1 cellular context compared by ENCODE assay signal in the genomic region with DNA sequence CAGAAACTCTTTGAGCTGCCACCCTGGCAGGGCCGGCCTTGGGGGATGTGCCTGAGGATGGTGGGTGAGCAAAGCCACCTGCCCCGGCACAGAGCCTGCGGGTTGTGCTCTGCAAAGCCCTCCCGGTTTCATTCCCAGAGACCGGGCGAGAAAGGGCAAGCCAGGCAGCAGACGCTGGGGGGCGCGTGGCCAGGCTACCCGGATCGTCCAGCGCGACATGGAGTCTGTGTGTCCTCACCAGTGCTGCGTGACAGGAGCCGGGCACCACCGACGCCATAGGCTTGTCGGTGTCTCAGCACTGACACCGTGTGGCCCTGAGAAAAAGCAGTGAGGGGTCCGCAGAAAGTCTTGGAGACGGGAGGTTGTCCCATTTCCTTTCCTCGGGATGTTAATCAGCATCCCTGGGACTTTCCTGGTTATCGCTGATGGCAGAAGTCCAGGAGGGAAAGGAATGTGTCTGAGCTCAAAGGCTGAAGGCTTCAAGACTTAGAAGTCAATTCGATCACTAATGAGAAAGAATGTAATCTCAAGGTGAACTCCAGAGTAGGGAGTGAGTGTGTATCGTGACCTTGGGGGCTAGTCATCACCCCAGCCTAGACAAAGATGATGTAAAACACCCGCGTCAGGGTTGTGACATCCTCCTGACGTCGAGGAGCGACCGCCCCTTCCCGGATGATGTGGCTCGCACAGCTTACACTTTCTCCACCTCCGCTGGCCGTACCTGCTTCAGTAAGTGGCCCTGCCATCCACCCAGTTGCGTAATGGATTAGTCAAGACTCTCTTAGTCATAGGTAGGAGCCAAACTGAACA.
A peak's percentile ranks its signal among the peaks of the same experiment; 100 is the strongest.
TF ChIP-seq lines count a peak whose summit lies in the region.

No MANE protein-coding gene starts in this region.

TF ChIP-seq in HepG2, 621 proteins besides CTCF, POLR2A, EP300 and RAD21 (continued from another document and continues in another):
- TF ChIP-seq, protein P1, sequence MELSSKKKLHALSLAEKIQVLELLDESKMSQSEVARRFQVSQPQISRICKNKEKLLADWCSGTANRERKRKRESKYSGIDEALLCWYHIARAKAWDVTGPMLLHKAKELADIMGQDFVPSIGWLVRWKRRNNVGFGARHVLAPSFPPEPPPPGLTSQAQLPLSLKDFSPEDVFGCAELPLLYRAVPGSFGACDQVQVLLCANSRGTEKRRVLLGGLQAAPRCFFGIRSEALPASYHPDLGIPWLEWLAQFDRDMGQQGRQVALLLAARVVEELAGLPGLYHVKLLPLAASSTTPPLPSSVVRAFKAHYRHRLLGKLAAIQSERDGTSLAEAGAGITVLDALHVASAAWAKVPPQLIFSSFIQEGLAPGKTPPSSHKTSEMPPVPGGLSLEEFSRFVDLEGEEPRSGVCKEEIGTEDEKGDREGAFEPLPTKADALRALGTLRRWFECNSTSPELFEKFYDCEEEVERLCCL (CRISPR knock-in tag; IDR thresholded peaks at IDR 0.05; ENCODE audit: borderline replicate concordance) = no peak
- TF ChIP-seq MXD4 (CRISPR knock-in tag; IDR thresholded peaks at IDR 0.05) = peak; percentile 64; the same call in 1 of the 2 replicates
- no peak for TF ChIP-seq HNRNPH1 (optimal IDR thresholded peaks at IDR 0.05; ENCODE audit: low read depth, low read length)
- 0 out of 2 replicates have a peak, but pooled peaks have one; percentile 48 for TF ChIP-seq BRF2 (CRISPR knock-in tag; IDR thresholded peaks at IDR 0.05)
- TF ChIP-seq ZNF317 (CRISPR knock-in tag; IDR thresholded peaks at IDR 0.05) = 0 out of 2 replicates have a peak, but pooled peaks have one; percentile 28
- TF ChIP-seq, protein P2, sequence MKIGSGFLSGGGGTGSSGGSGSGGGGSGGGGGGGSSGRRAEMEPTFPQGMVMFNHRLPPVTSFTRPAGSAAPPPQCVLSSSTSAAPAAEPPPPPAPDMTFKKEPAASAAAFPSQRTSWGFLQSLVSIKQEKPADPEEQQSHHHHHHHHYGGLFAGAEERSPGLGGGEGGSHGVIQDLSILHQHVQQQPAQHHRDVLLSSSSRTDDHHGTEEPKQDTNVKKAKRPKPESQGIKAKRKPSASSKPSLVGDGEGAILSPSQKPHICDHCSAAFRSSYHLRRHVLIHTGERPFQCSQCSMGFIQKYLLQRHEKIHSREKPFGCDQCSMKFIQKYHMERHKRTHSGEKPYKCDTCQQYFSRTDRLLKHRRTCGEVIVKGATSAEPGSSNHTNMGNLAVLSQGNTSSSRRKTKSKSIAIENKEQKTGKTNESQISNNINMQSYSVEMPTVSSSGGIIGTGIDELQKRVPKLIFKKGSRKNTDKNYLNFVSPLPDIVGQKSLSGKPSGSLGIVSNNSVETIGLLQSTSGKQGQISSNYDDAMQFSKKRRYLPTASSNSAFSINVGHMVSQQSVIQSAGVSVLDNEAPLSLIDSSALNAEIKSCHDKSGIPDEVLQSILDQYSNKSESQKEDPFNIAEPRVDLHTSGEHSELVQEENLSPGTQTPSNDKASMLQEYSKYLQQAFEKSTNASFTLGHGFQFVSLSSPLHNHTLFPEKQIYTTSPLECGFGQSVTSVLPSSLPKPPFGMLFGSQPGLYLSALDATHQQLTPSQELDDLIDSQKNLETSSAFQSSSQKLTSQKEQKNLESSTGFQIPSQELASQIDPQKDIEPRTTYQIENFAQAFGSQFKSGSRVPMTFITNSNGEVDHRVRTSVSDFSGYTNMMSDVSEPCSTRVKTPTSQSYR (CRISPR knock-in tag; IDR thresholded peaks at IDR 0.05; ENCODE audit: borderline replicate concordance) = no peak
- TF ChIP-seq ZNF644 (CRISPR knock-in tag; IDR thresholded peaks at IDR 0.05; ENCODE audit: low read depth) = peak; percentile 93
- TF ChIP-seq, protein P3, sequence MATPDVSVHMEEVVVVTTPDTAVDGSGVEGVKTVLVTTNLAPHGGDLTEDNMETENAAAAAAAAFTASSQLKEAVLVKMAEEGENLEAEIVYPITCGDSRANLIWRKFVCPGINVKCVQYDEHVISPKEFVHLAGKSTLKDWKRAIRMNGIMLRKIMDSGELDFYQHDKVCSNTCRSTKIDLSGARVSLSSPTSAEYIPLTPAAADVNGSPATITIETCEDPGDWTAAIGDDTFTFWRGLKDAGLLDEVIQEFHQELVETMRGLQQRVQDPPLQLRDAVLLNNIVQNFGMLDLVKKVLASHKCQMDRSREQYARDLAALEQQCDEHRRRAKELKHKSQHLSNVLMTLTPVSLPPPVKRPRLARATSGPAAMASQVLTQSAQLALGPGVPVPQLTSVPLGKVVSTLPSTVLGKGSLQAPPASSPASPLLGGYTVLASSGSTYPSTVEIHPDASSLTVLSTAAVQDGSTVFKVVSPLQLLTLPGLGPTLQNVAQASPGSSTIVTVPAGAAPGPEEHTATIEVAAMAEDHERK (CRISPR knock-in tag; IDR thresholded peaks at IDR 0.05; ENCODE audit: low read depth) = no peak
- no peak; the same call in 1 of the 2 replicates for TF ChIP-seq ZMYM3 (CRISPR knock-in tag; IDR thresholded peaks at IDR 0.05)
- TF ChIP-seq ZNF564 (CRISPR knock-in tag; IDR thresholded peaks at IDR 0.05) = peak; percentile 67; the same call in 1 of the 2 replicates
- peak; percentile 8; the same call in 1 of the 2 replicates for TF ChIP-seq ZNF556 (CRISPR knock-in tag; IDR thresholded peaks at IDR 0.05; ENCODE audit: borderline replicate concordance)
- TF ChIP-seq, protein P4, sequence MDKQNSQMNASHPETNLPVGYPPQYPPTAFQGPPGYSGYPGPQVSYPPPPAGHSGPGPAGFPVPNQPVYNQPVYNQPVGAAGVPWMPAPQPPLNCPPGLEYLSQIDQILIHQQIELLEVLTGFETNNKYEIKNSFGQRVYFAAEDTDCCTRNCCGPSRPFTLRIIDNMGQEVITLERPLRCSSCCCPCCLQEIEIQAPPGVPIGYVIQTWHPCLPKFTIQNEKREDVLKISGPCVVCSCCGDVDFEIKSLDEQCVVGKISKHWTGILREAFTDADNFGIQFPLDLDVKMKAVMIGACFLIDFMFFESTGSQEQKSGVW (CRISPR knock-in tag; IDR thresholded peaks at IDR 0.05; ENCODE audit: borderline replicate concordance) = no peak
- TF ChIP-seq HBP1 (CRISPR knock-in tag; IDR thresholded peaks at IDR 0.05; ENCODE audit: low read depth) = 0 out of 2 replicates have a peak, but pooled peaks have one; percentile 20
- no peak for TF ChIP-seq FOXA3 (CRISPR knock-in tag; IDR thresholded peaks at IDR 0.05)
- 0 out of 2 replicates have a peak, but pooled peaks have one; percentile 69 for TF ChIP-seq MXD1 (CRISPR knock-in tag; IDR thresholded peaks at IDR 0.05)
- no peak for TF ChIP-seq ZNF180 (CRISPR knock-in tag; IDR thresholded peaks at IDR 0.05; ENCODE audit: borderline replicate concordance, low read depth)
- TF ChIP-seq RXRB (CRISPR knock-in tag; IDR thresholded peaks at IDR 0.05; ENCODE audit: borderline replicate concordance) = 0 out of 2 replicates have a peak, but pooled peaks have one; percentile 15
- TF ChIP-seq, protein P5, sequence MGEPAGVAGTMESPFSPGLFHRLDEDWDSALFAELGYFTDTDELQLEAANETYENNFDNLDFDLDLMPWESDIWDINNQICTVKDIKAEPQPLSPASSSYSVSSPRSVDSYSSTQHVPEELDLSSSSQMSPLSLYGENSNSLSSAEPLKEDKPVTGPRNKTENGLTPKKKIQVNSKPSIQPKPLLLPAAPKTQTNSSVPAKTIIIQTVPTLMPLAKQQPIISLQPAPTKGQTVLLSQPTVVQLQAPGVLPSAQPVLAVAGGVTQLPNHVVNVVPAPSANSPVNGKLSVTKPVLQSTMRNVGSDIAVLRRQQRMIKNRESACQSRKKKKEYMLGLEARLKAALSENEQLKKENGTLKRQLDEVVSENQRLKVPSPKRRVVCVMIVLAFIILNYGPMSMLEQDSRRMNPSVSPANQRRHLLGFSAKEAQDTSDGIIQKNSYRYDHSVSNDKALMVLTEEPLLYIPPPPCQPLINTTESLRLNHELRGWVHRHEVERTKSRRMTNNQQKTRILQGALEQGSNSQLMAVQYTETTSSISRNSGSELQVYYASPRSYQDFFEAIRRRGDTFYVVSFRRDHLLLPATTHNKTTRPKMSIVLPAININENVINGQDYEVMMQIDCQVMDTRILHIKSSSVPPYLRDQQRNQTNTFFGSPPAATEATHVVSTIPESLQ (CRISPR knock-in tag; conservative IDR thresholded peaks at IDR 0.05) = no peak
- TF ChIP-seq KLF11 (CRISPR knock-in tag; IDR thresholded peaks at IDR 0.05) = no peak
- TF ChIP-seq NFE2L2 (IDR thresholded peaks at IDR 0.05; ENCODE audit: low read length) = no peak
- TF ChIP-seq, protein P6, sequence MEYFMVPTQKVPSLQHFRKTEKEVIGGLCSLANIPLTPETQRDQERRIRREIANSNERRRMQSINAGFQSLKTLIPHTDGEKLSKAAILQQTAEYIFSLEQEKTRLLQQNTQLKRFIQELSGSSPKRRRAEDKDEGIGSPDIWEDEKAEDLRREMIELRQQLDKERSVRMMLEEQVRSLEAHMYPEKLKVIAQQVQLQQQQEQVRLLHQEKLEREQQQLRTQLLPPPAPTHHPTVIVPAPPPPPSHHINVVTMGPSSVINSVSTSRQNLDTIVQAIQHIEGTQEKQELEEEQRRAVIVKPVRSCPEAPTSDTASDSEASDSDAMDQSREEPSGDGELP (IDR thresholded peaks at IDR 0.05; ENCODE audit: borderline replicate concordance, low read depth) = peak; percentile 28; the same call in 1 of the 2 replicates
- TF ChIP-seq NFKBIZ (CRISPR knock-in tag; IDR thresholded peaks at IDR 0.05) = no peak
- TF ChIP-seq ZNF747 (CRISPR knock-in tag; IDR thresholded peaks at IDR 0.05; ENCODE audit: borderline replicate concordance) = 0 out of 2 replicates have a peak, but pooled peaks have one; percentile 29
- peak; percentile 50; the same call in 1 of the 2 replicates for TF ChIP-seq SAP130 (CRISPR knock-in tag; IDR thresholded peaks at IDR 0.05; ENCODE audit: low read depth)
- no peak for TF ChIP-seq NR1H2 (CRISPR knock-in tag; IDR thresholded peaks at IDR 0.05; ENCODE audit: borderline replicate concordance, low read depth)
- TF ChIP-seq KDM6A (CRISPR knock-in tag; IDR thresholded peaks at IDR 0.05; ENCODE audit: low read depth) = no peak
- 0 out of 2 replicates have a peak, but pooled peaks have one; percentile 49 for TF ChIP-seq SIN3A (IDR thresholded peaks at IDR 0.05; ENCODE audit: borderline replicate concordance, low read depth, low read length)
- no peak for TF ChIP-seq XBP1 (CRISPR knock-in tag; IDR thresholded peaks at IDR 0.05)
- TF ChIP-seq RFXAP (CRISPR knock-in tag; IDR thresholded peaks at IDR 0.05; ENCODE audit: borderline replicate concordance) = no peak
- no peak for TF ChIP-seq ZNF607 (CRISPR knock-in tag; IDR thresholded peaks at IDR 0.05; ENCODE audit: borderline replicate concordance)
- TF ChIP-seq, protein P7, sequence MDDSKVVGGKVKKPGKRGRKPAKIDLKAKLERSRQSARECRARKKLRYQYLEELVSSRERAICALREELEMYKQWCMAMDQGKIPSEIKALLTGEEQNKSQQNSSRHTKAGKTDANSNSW (CRISPR knock-in tag; IDR thresholded peaks at IDR 0.05; ENCODE audit: borderline replicate concordance) = no peak
- no peak for TF ChIP-seq ARNTL (CRISPR knock-in tag; IDR thresholded peaks at IDR 0.05)
- TF ChIP-seq ZNF563 (CRISPR knock-in tag; IDR thresholded peaks at IDR 0.05) = peak; percentile 91
- TF ChIP-seq, protein P8, sequence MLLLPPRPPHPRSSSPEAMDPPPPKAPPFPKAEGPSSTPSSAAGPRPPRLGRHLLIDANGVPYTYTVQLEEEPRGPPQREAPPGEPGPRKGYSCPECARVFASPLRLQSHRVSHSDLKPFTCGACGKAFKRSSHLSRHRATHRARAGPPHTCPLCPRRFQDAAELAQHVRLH (CRISPR knock-in tag; IDR thresholded peaks at IDR 0.05; ENCODE audit: borderline replicate concordance, low read depth) = peak; percentile 32; the same call in 1 of the 2 replicates
- TF ChIP-seq HINFP (CRISPR knock-in tag; IDR thresholded peaks at IDR 0.05; ENCODE audit: low read depth) = 0 out of 2 replicates have a peak, but pooled peaks have one; percentile 13
- TF ChIP-seq ZEB1 (IDR thresholded peaks at IDR 0.05; ENCODE audit: insufficient replicate concordance, low read depth) = peak; percentile 11
- TF ChIP-seq ZFYVE20 (CRISPR knock-in tag; IDR thresholded peaks at IDR 0.05; ENCODE audit: borderline replicate concordance, low read depth) = no peak
- TF ChIP-seq KMT2B (CRISPR knock-in tag; IDR thresholded peaks at IDR 0.05) = 0 out of 2 replicates have a peak, but pooled peaks have one; percentile 26
- TF ChIP-seq ZNF230 (CRISPR knock-in tag; IDR thresholded peaks at IDR 0.05) = 0 out of 2 replicates have a peak, but pooled peaks have one; percentile 57
- TF ChIP-seq SMARCE1 (IDR thresholded peaks at IDR 0.05; ENCODE audit: borderline replicate concordance) = no peak
- peak; percentile 65; the same call in 1 of the 2 replicates for TF ChIP-seq ZNF777 (CRISPR knock-in tag; IDR thresholded peaks at IDR 0.05)
- TF ChIP-seq ZNF672 (CRISPR knock-in tag; IDR thresholded peaks at IDR 0.05) = no peak
- no peak for TF ChIP-seq CHCHD3 (CRISPR knock-in tag; IDR thresholded peaks at IDR 0.05)
- no peak for TF ChIP-seq ZNF44 (CRISPR knock-in tag; IDR thresholded peaks at IDR 0.05)
- TF ChIP-seq REPIN1 (CRISPR knock-in tag; IDR thresholded peaks at IDR 0.05; ENCODE audit: borderline replicate concordance, low read depth) = peak; percentile 80
- TF ChIP-seq HNF4A (CRISPR knock-in tag; IDR thresholded peaks at IDR 0.05) = peak; percentile 10; the same call in 1 of the 2 replicates
